Comparison of ENCODE assay signal across 1 cellular context in genomic region chr19:28605501-28606268, GRCh38.
TF ChIP-seq lines count a peak whose summit lies in the region.

No MANE protein-coding gene starts in this region.

TF ChIP-seq in K562, 482 proteins besides CTCF, POLR2A, EP300 and RAD21 (continued from another document):
- TF ChIP-seq MYC (IDR thresholded peaks at IDR 0.05; ENCODE audit: low read depth, low read length): 0 out of 2 replicates have a peak, but pooled peaks have one; percentile 9
- TF ChIP-seq MYC (CRISPR knock-in tag; IDR thresholded peaks at IDR 0.05; ENCODE audit: borderline replicate concordance, low read depth): no peak
- no peak for TF ChIP-seq DEAF1 (CRISPR knock-in tag; IDR thresholded peaks at IDR 0.05)
- TF ChIP-seq ETV1 (tag; conservative IDR thresholded peaks at IDR 0.05; ENCODE audit: low read depth): peak; percentile 65; the same call in 1 of the 2 replicates
- TF ChIP-seq SMARCA4 (IDR thresholded peaks at IDR 0.05): peak; percentile 41; the same call in 1 of the 2 replicates
- peak; percentile 23 for TF ChIP-seq CCNT2 (IDR thresholded peaks at IDR 0.05; ENCODE audit: borderline replicate concordance, extremely low read depth, insufficient read length, low read depth, low read length)
- TF ChIP-seq ERF (CRISPR knock-in tag; IDR thresholded peaks at IDR 0.05): no peak
- no peak for TF ChIP-seq EZH2 (IDR thresholded peaks at IDR 0.05; ENCODE audit: borderline replicate concordance, low read depth, low read length)
- peak; percentile 33; the same call in 1 of the 2 replicates for TF ChIP-seq ARID3A (IDR thresholded peaks at IDR 0.05; ENCODE audit: borderline replicate concordance, low read depth, low read length)
- peak; percentile 19; the same call in 1 of the 2 replicates for TF ChIP-seq DPF2 (IDR thresholded peaks at IDR 0.05)
- TF ChIP-seq MAZ (CRISPR knock-in tag; conservative IDR thresholded peaks at IDR 0.05 in 1 of 2, IDR thresholded peaks at IDR 0.05 in 1 of 2): 0 out of 4 replicates have a peak, but pooled peaks of 1 of the 2 experiments have one; percentile 17
- TF ChIP-seq STAT5B (CRISPR knock-in tag; IDR thresholded peaks at IDR 0.05): no peak
- 0 out of 4 replicates have a peak, but pooled peaks of 1 of the 2 experiments have one; percentile 48 for TF ChIP-seq SRF (CRISPR knock-in tag; IDR thresholded peaks at IDR 0.05)
- TF ChIP-seq C11orf30 (IDR thresholded peaks at IDR 0.05; ENCODE audit: low read depth): peak; percentile 22
- TF ChIP-seq PURB (CRISPR knock-in tag; IDR thresholded peaks at IDR 0.05; ENCODE audit: low read depth): no peak
- TF ChIP-seq FUS (optimal IDR thresholded peaks at IDR 0.05; ENCODE audit: low read depth, low read length): no peak
- TF ChIP-seq XRCC3 (IDR thresholded peaks at IDR 0.05): no peak
- TF ChIP-seq ZNF175 (CRISPR knock-in tag; IDR thresholded peaks at IDR 0.05; ENCODE audit: low read depth): peak; percentile 46
- TF ChIP-seq TEAD4 (IDR thresholded peaks at IDR 0.05; ENCODE audit: low read length): peak; percentile 71
- no peak for TF ChIP-seq TEAD4 (CRISPR knock-in tag; IDR thresholded peaks at IDR 0.05; ENCODE audit: borderline replicate concordance)
- no peak for TF ChIP-seq E2F5 (CRISPR knock-in tag; IDR thresholded peaks at IDR 0.05)
- TF ChIP-seq CBX1 (IDR thresholded peaks at IDR 0.05; ENCODE audit: low read depth): no peak
- no peak for TF ChIP-seq BDP1 (IDR thresholded peaks at IDR 0.05; ENCODE audit: insufficient read depth, insufficient read length)
- no peak for TF ChIP-seq RBM22 (IDR thresholded peaks at IDR 0.05; ENCODE audit: low read depth, low read length, poor library complexity, severe bottlenecking)
- 0 out of 2 replicates have a peak, but pooled peaks have one; percentile 51 for TF ChIP-seq GATAD2B (IDR thresholded peaks at IDR 0.05; ENCODE audit: borderline replicate concordance)
- peak; percentile 14; the same call in 1 of the 2 replicates for TF ChIP-seq ZNF644 (tag; IDR thresholded peaks at IDR 0.05; ENCODE audit: low read depth)
- 0 out of 6 replicates have a peak, but pooled peaks of 1 of the 3 experiments have one; percentile 50 for TF ChIP-seq ZBTB11 (CRISPR knock-in tag; IDR thresholded peaks at IDR 0.05)
- TF ChIP-seq FOS (IDR thresholded peaks at IDR 0.05; ENCODE audit: extremely low read depth, insufficient read length): no peak
- TF ChIP-seq EP400 (IDR thresholded peaks at IDR 0.05): peak; percentile 7; the same call in 1 of the 2 replicates
- TF ChIP-seq ZNF436 (CRISPR knock-in tag; IDR thresholded peaks at IDR 0.05): peak; percentile 26; the same call in 1 of the 2 replicates
- peak; percentile 31; the same call in 1 of the 2 replicates for TF ChIP-seq CTBP1 (IDR thresholded peaks at IDR 0.05; ENCODE audit: borderline replicate concordance)
- no peak for TF ChIP-seq PML (IDR thresholded peaks at IDR 0.05; ENCODE audit: low read length)
- peak; percentile 81 for TF ChIP-seq ARID1B (IDR thresholded peaks at IDR 0.05)
